In the genomic region with DNA sequence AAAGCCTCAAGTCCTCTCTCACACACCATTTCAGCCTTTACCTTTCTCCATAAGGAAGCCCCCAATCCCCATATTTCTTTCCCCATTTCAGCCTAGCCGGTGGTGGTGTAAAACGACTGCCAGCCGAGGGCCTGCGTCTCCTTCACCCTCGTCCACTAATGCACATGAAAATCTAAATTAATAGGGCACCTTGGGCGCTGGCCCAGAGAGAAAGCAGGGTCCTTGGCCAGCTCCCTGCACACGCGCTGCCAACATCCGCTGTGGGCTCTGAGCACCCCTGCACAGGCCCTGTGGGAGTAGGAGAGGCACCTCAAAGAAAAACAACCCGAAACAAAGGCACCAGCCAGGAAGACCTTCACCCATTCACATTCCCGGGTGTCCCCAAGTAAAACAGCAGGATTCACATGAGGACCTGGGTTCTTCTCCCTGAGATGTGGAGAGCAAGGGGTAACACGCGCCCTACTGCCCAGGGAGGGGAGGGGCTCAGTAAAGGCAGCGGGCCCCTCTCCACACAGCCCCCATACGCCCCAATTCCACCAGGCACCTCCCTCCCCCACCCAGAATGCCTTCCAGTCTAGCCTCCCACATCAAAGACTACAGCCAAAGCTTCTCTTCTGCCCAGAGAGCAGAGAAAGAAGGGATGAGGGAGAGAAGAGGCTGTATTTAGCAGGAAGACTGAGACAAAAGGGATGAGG, we compare ENCODE assay signal across 15 cellular contexts.
A peak's percentile ranks its signal among the peaks of the same experiment; 100 is the strongest.
DNase-seq lines count a peak whose midpoint lies in the region; ATAC-seq and TF ChIP-seq lines count a peak whose summit lies in the region.
"Had no signal": no experiment of that assay in that cellular context is flagged by ENCODE, and none has a peak within 500 bp of the region (broad histone marks: within the 10 kb centered on the region; RNA-seq: fewer than 3 reads in every experiment).

No MANE protein-coding gene starts in this region.

- H3K36me3 ChIP-seq in GM23338 (ENCODE audit: insufficient read depth) = no peaks in the 10 kb centered on the region
- H3K36me3 ChIP-seq in adrenal gland (replicated peaks in 1 of 2) = no peaks in the 10 kb centered on the region
- no peaks in the 10 kb centered on the region for H3K36me3 ChIP-seq in right atrium auricular region
- H3K36me3 ChIP-seq in prostate gland = no peaks in the 10 kb centered on the region
- H3K36me3 ChIP-seq: left lung had no signal

- H3K27ac Mint-ChIP-seq in GM23338 = peak overlapping the region; percentile 66; the same call in 1 of the 2 replicates
- H3K27ac Mint-ChIP-seq: activated CD8-positive, alpha-beta memory T cell treated with anti-CD3 and anti-CD28 coated beads, Interleukin-2, amount 10 ng/mL, durations not matched to agents 7 days and 5 days; activated naive CD8-positive, alpha-beta T cell; HFFc6 had no signal

- TF ChIP-seq CTCF in GM23338 (conservative IDR thresholded peaks at IDR 0.05; ENCODE audit: low read depth in 2 of 2) = no peak
- TF ChIP-seq CTCF in adrenal gland (IDR thresholded peaks at IDR 0.05) = no peak
- TF ChIP-seq CTCF in right atrium auricular region (IDR thresholded peaks at IDR 0.05) = no peak
- TF ChIP-seq CTCF in prostate gland (IDR thresholded peaks at IDR 0.05) = no peak

- H3K36me3 Mint-ChIP-seq in GM23338 (ENCODE audit: low read depth) = no peaks in the 10 kb centered on the region

- H3K4me2 ChIP-seq in GM23338 = 0 out of 2 replicates have a peak overlapping the region, but pooled peaks have one; percentile 26

- no peaks in the 10 kb centered on the region for H3F3A ChIP-seq in GM23338 (replicated peaks; ENCODE audit: low read depth)

- H3K79me2 ChIP-seq in GM23338 (replicated peaks; ENCODE audit: insufficient read depth) = peaks cover 97% of the 10 kb centered on the region

- peaks cover 64% of the 10 kb centered on the region for H3K4me1 Mint-ChIP-seq in GM23338
- H3K4me1 Mint-ChIP-seq: activated CD8-positive, alpha-beta memory T cell treated with anti-CD3 and anti-CD28 coated beads, Interleukin-2, amount 10 ng/mL, durations not matched to agents 7 days and 5 days had no signal

- no peak for TF ChIP-seq POLR2A in adrenal gland (IDR thresholded peaks at IDR 0.05)
- TF ChIP-seq POLR2A in prostate gland (IDR thresholded peaks at IDR 0.05) = no peak

- WGBS in adrenal gland, 4 donors = 53 to 58% (median 53%) methylated on average over 13 to 15 of the region's 15 CpGs
- 28% methylated on average over 15 of the region's 15 CpGs for WGBS in prostate gland

- no peak overlapping the region for H3K4me3 Mint-ChIP-seq in GM23338
- H3K4me3 Mint-ChIP-seq: activated CD8-positive, alpha-beta memory T cell treated with anti-CD3 and anti-CD28 coated beads, Interleukin-2, amount 10 ng/mL, durations not matched to agents 7 days and 5 days; activated naive CD8-positive, alpha-beta T cell; HFFc6 had no signal

- peak overlapping the region; percentile 78; the same call in 1 of the 2 replicates for H3K27ac ChIP-seq in GM23338 (ENCODE audit: low read depth)
- peak overlapping the region in 3 of 5 donors; percentile 55 to 74 (median 71) for H3K27ac ChIP-seq in adrenal gland
- H3K27ac ChIP-seq in right atrium auricular region = peak overlapping the region; percentile 69 to 75
- peak overlapping the region; percentile 36 to 53 for H3K27ac ChIP-seq in prostate gland
- H3K27ac ChIP-seq: left lung had no signal

- peaks cover 11% of the 10 kb centered on the region for H3K27me3 Mint-ChIP-seq in GM23338 (ENCODE audit: insufficient read depth, low read depth, poor library complexity)
- H3K27me3 Mint-ChIP-seq: activated CD8-positive, alpha-beta memory T cell treated with anti-CD3 and anti-CD28 coated beads, Interleukin-2, amount 10 ng/mL, durations not matched to agents 7 days and 5 days; activated naive CD8-positive, alpha-beta T cell had no signal

- H3K4me1 ChIP-seq in GM23338 (ENCODE audit: insufficient read depth) (peaks cover 48% of the 10 kb centered on the region), adrenal gland (replicated peaks in 1 of 2) (peaks cover 33 to 44% of the 10 kb centered on the region in 2 donors), right atrium auricular region (peaks cover 0 to 79% of the 10 kb centered on the region in 2 donors), prostate gland (replicated peaks) (peaks cover 22% of the 10 kb centered on the region)

- no peaks in the 10 kb centered on the region for H3K9me2 ChIP-seq in GM23338 (ENCODE audit: insufficient read depth)

- H3K27me3 ChIP-seq in GM23338 (ENCODE audit: insufficient read depth) = no peaks in the 10 kb centered on the region
- no peaks in the 10 kb centered on the region for H3K27me3 ChIP-seq in adrenal gland
- no peaks in the 10 kb centered on the region for H3K27me3 ChIP-seq in right atrium auricular region
- no peaks in the 10 kb centered on the region for H3K27me3 ChIP-seq in prostate gland (replicated peaks; ENCODE audit: insufficient read depth)
- H3K27me3 ChIP-seq: left lung, testis had no signal

- H4K20me1 ChIP-seq in GM23338 (replicated peaks; ENCODE audit: insufficient read depth) = no peaks in the 10 kb centered on the region; the same call in 1 of the 2 replicates

- no peaks in the 10 kb centered on the region for H3K9me3 Mint-ChIP-seq in GM23338
- H3K9me3 Mint-ChIP-seq: HFFc6 had no signal

- H3K9me3 ChIP-seq in adrenal gland (replicated peaks in 1 of 3) (no peaks in the 10 kb centered on the region), right atrium auricular region (no peaks in the 10 kb centered on the region), prostate gland (no peaks in the 10 kb centered on the region)
- H3K9me3 ChIP-seq: left lung, testis had no signal

- ATAC-seq in GM23338 (peak; percentile 7), GM18858 (IDR thresholded peaks at IDR 0.05; ENCODE audit: unreplicated experiment) (no peak), HG03159 (IDR thresholded peaks at IDR 0.05; ENCODE audit: unreplicated experiment) (no peak)
- ATAC-seq: activated CD8-positive, alpha-beta memory T cell treated with anti-CD3 and anti-CD28 coated beads, Interleukin-2, amount 10 ng/mL, durations not matched to agents 7 days and 5 days; left lung had no signal

- H2AFZ ChIP-seq in GM23338 = no peak overlapping the region

- H3K4me3 ChIP-seq in GM23338 = no peak overlapping the region
- no peak overlapping the region for H3K4me3 ChIP-seq in adrenal gland
- H3K4me3 ChIP-seq in right atrium auricular region = no peak overlapping the region
- H3K4me3 ChIP-seq in prostate gland = no peak overlapping the region
- H3K4me3 ChIP-seq: left lung, testis had no signal

- no peak for DNase-seq in GM23338 (ENCODE audit: low spot score)
- DNase-seq in adrenal gland = peak in 4 of 7 donors; percentile 40 to 57 (median 48)
- DNase-seq in right atrium auricular region (ENCODE audit: low spot score) = no peak
- DNase-seq in prostate gland (ENCODE audit: low spot score) = no peak
- DNase-seq in NCI-H2029 (lab: John Stamatoyannopoulos, UW) = no peak
- DNase-seq in NCI-H1048 (lab: John Stamatoyannopoulos, UW) = no peak
- DNase-seq: activated CD8-positive, alpha-beta memory T cell treated with anti-CD3 and anti-CD28 coated beads, Interleukin-2, amount 10 ng/mL, durations not matched to agents 7 days and 5 days; HFFc6; hippocampal formation; left lung; MV-4-11; testis had no signal

- intact Hi-C loops in adrenal gland (cut with DNase I) = no loop called here
- intact Hi-C loops in prostate gland (cut with DNase I) = no loop called here

TF ChIP-seq in GM23338, 12 proteins besides CTCF, POLR2A, EP300 and RAD21 (continues in another document):
- TF ChIP-seq, protein P1, sequence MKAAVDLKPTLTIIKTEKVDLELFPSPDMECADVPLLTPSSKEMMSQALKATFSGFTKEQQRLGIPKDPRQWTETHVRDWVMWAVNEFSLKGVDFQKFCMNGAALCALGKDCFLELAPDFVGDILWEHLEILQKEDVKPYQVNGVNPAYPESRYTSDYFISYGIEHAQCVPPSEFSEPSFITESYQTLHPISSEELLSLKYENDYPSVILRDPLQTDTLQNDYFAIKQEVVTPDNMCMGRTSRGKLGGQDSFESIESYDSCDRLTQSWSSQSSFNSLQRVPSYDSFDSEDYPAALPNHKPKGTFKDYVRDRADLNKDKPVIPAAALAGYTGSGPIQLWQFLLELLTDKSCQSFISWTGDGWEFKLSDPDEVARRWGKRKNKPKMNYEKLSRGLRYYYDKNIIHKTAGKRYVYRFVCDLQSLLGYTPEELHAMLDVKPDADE (IDR thresholded peaks at IDR 0.05) = no peak
- no peak for TF ChIP-seq EZH2 (IDR thresholded peaks at IDR 0.05; ENCODE audit: low read depth, unreplicated experiment)
- no peak for TF ChIP-seq STAT1 (IDR thresholded peaks at IDR 0.05; ENCODE audit: unreplicated experiment)

Comparison
In these comparisons a context has a peak if more than half of its experiments do, and no peak if none do; other contexts are left out.
1. DNase-seq: peak in adrenal gland (4 of 7); none in GM23338 (single experiment), right atrium auricular region (single experiment), prostate gland (single experiment), NCI-H2029 (single experiment) and NCI-H1048 (single experiment).
2. Peak in every context shown above with its lines, with median percentiles within 50 percentile points of each other: H3K27ac ChIP-seq.